15 cellular contexts compared by ENCODE assay signal in genomic region chr5:32116574-32117313, GRCh38. TPM values are rescaled to one million over a fixed set of nuclear protein-coding genes. Genes with fewer than 3 reads are reported as not detected.
DNase-seq lines count a peak whose midpoint lies in the region; ATAC-seq and TF ChIP-seq lines count a peak whose summit lies in the region.
"Had no signal": no experiment of that assay in that cellular context is flagged by ENCODE, and none has a peak within 500 bp of the region (broad histone marks: within the 10 kb centered on the region; RNA-seq: fewer than 3 reads in every experiment).

No MANE protein-coding gene starts in this region.

- H3K27ac Mint-ChIP-seq in activated naive CD4-positive, alpha-beta T cell treated with anti-CD3 and anti-CD28 coated beads, Interleukin-2, amount 50 U/mL, for 72 hours, result peak overlapping the region; percentile 34 to 52
- peak overlapping the region; percentile 3 to 59 for H3K27ac Mint-ChIP-seq in stimulated activated naive CD8-positive, alpha-beta T cell treated with anti-CD3 and anti-CD28 coated beads, Interleukin-15, amount 100 ng/mL, for 72 hours
- H3K27ac Mint-ChIP-seq: activated B cell treated with CpG ODN at 0.5 μM for 24 hours had no signal

- H3K36me3 Mint-ChIP-seq in activated naive CD4-positive, alpha-beta T cell treated with anti-CD3 and anti-CD28 coated beads, Interleukin-2, amount 50 U/mL, for 72 hours, result peaks cover 14 to 28% of the 10 kb centered on the region in 2 donors

- no peak for DNase-seq in activated naive CD4-positive, alpha-beta T cell treated with anti-CD3 and anti-CD28 coated beads, Interleukin-2, amount 50 U/mL, for 72 hours (ENCODE audit: low spot score in 2 of 2)
- no peak for DNase-seq in activated naive CD4-positive, alpha-beta T cell treated with anti-CD3 and anti-CD28 coated beads, Interleukin-2, amount 50 U/mL, for 16 hours
- peak; percentile 23 for DNase-seq in fibroblast of peridontal ligament (ENCODE audit: extremely low read depth)
- DNase-seq in stimulated activated naive CD8-positive, alpha-beta T cell treated with anti-CD3 and anti-CD28 coated beads, Interleukin-15, amount 100 ng/mL, for 72 hours, result no peak
- no peak for DNase-seq in KG1 (lab: John Stamatoyannopoulos, UW)
- DNase-seq in pons (ENCODE audit: low spot score), result no peak
- no peak for DNase-seq in GM19240 (ENCODE audit: insufficient read length, low spot score)
- DNase-seq: activated B cell treated with CpG ODN at 0.5 μM for 24 hours, DMS 273 treated with DMSO at 0.1 percent for 48 hours, left ventricle myocardium superior, NCI-H774, Peyer's patch, thyroid gland had no signal

- no peak for TF ChIP-seq CTCF in VCaP (conservative IDR thresholded peaks at IDR 0.05)

- H3K9me3 Mint-ChIP-seq in activated naive CD4-positive, alpha-beta T cell treated with anti-CD3 and anti-CD28 coated beads, Interleukin-2, amount 50 U/mL, for 72 hours, result no peaks in the 10 kb centered on the region
- no peaks in the 10 kb centered on the region for H3K9me3 Mint-ChIP-seq in stimulated activated naive CD8-positive, alpha-beta T cell treated with anti-CD3 and anti-CD28 coated beads, Interleukin-15, amount 100 ng/mL, for 72 hours
- H3K9me3 Mint-ChIP-seq: activated B cell treated with CpG ODN at 0.5 μM for 24 hours, GM23338 had no signal

- H3K27ac ChIP-seq in VCaP, result peak overlapping the region; percentile 8; the same call in 1 of the 2 replicates
- H3K27ac ChIP-seq: Peyer's patch, thyroid gland had no signal

- peaks cover 48% of the 10 kb centered on the region for H3K4me1 Mint-ChIP-seq in stimulated activated naive CD8-positive, alpha-beta T cell treated with anti-CD3 and anti-CD28 coated beads, Interleukin-15, amount 100 ng/mL, for 72 hours
- H3K4me1 Mint-ChIP-seq: activated B cell treated with CpG ODN at 0.5 μM for 24 hours had no signal

- peak; percentile 32 to 68 for ATAC-seq in activated naive CD4-positive, alpha-beta T cell treated with anti-CD3 and anti-CD28 coated beads, Interleukin-2, amount 50 U/mL, for 72 hours
- ATAC-seq in stimulated activated naive CD8-positive, alpha-beta T cell treated with anti-CD3 and anti-CD28 coated beads, Interleukin-15, amount 100 ng/mL, for 72 hours, result no peak
- ATAC-seq: left ventricle myocardium superior had no signal

- H3K27me3 Mint-ChIP-seq in stimulated activated naive CD8-positive, alpha-beta T cell treated with anti-CD3 and anti-CD28 coated beads, Interleukin-15, amount 100 ng/mL, for 72 hours, result no peaks in the 10 kb centered on the region
- H3K27me3 Mint-ChIP-seq: activated B cell treated with CpG ODN at 0.5 μM for 24 hours had no signal

- H3K4me3 Mint-ChIP-seq in stimulated activated naive CD8-positive, alpha-beta T cell treated with anti-CD3 and anti-CD28 coated beads, Interleukin-15, amount 100 ng/mL, for 72 hours, result peak overlapping the region; percentile 27 to 41
- H3K4me3 Mint-ChIP-seq: activated B cell treated with CpG ODN at 0.5 μM for 24 hours, GM23338 had no signal

RNA-seq across cellular contexts. Expression of gene GOLPH3, which starts 57.4 kb away (rescaled TPM):
- 10 to 100 TPM; 35.9 to 56.9 TPM for total RNA-seq in activated naive CD4-positive, alpha-beta T cell treated with anti-CD3 and anti-CD28 coated beads, Interleukin-2, amount 50 U/mL, for 72 hours
